In the genomic region with DNA sequence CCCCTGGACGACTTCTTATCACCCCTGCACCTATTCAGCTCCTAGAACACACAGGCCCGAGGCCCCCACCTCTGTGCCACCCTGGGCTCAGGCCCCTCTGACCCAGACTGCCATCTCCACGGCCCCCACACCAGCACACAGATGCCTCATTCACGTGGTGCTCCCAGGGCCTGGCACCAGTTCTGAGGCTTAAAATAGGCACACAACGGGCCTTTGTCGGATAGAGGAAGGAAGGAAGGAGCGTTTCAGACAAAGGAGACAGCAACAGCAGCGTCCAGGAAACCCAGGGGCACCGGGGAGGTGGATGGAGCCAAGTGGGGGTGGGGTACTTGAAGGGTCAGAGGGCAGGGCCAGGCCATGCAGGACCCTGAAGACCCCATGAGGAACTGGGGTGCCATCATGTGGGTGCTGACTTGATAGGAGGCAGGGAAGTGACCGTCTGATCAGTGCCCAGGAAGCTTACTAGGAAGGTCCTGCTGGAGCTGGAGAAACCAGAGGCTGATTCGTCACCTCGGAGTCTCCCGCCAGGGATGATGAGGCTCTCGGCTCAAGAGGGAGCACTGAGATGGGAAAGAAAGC, we compare ENCODE assay signal across 10 cellular contexts. TPM values are rescaled to one million over a fixed set of nuclear protein-coding genes. Genes with fewer than 3 reads are reported as not detected.
DNase-seq lines count a peak whose midpoint lies in the region; ATAC-seq and TF ChIP-seq lines count a peak whose summit lies in the region.
"Had no signal": no experiment of that assay in that cellular context is flagged by ENCODE, and none has a peak within 500 bp of the region (broad histone marks: within the 10 kb centered on the region; RNA-seq: fewer than 3 reads in every experiment).

No MANE protein-coding gene starts in this region.

- TF ChIP-seq CTCF in H9 (conservative IDR thresholded peaks at IDR 0.05) = no peak
- TF ChIP-seq CTCF in retinal pigment epithelial cell (conservative IDR thresholded peaks at IDR 0.05; ENCODE audit: low read depth, low read length) = no peak

- H2BK5ac ChIP-seq in H9 (ENCODE audit: insufficient read length, low read length) = no peak overlapping the region

- H3K4me2 ChIP-seq in H9 (ENCODE audit: insufficient read depth, insufficient read length, low read length) = no peak overlapping the region

- no peak overlapping the region for H2BK12ac ChIP-seq in H9 (ENCODE audit: insufficient read length, low read depth, low read length)

- peak overlapping the region in 1 of 2 experiments; percentile 13; a peak in 2 of 5 replicates for H3K4me3 Mint-ChIP-seq in H9
- no peak overlapping the region for H3K4me3 Mint-ChIP-seq in activated CD8-positive, alpha-beta memory T cell treated with anti-CD3 and anti-CD28 coated beads, Interleukin-2, amount 10 ng/mL, durations not matched to agents 7 days and 5 days

- no peak overlapping the region for H3K23ac ChIP-seq in H9 (ENCODE audit: insufficient read length, low read depth, low read length)

- H2BK15ac ChIP-seq in H9 (ENCODE audit: low read depth, low read length) = no peak overlapping the region

- no peaks in the 10 kb centered on the region for H3K79me1 ChIP-seq in H9 (ENCODE audit: insufficient read depth, low read depth, low read length, poor library complexity, severe bottlenecking)

- peaks cover 2 to 3% of the 10 kb centered on the region in 2 experiments for H3K4me1 Mint-ChIP-seq in H9
- peaks cover 3% of the 10 kb centered on the region for H3K4me1 Mint-ChIP-seq in activated CD8-positive, alpha-beta memory T cell treated with anti-CD3 and anti-CD28 coated beads, Interleukin-2, amount 10 ng/mL, durations not matched to agents 7 days and 5 days

- peaks cover 6% of the 10 kb centered on the region for H3K27me3 Mint-ChIP-seq in H9 (ENCODE audit: low read depth)
- H3K27me3 Mint-ChIP-seq in activated CD8-positive, alpha-beta memory T cell treated with anti-CD3 and anti-CD28 coated beads, Interleukin-2, amount 10 ng/mL, durations not matched to agents 7 days and 5 days = peaks cover under 1% of the 10 kb centered on the region

- H3K14ac ChIP-seq in H9 (ENCODE audit: insufficient read depth, low read length) = no peak overlapping the region

- no peak overlapping the region for H4K5ac ChIP-seq in H9 (ENCODE audit: insufficient read length, low read depth, low read length)

- no peak overlapping the region for H2BK120ac ChIP-seq in H9 (ENCODE audit: low read depth, low read length, poor library complexity, severe bottlenecking)

- WGBS in H9 (ENCODE audit: extremely low coverage, insufficient read length, low lambda C conversion rate) = no CpG with 5 or more reads among the region's 14 CpGs
- 18% methylated on average over 14 of the region's 14 CpGs for WGBS in right cardiac atrium

- H3K27ac Mint-ChIP-seq in H9 = peak overlapping the region; percentile 22 to 76 (median 61); a peak in 3 of 7 replicates
- H3K27ac Mint-ChIP-seq in activated CD8-positive, alpha-beta memory T cell treated with anti-CD3 and anti-CD28 coated beads, Interleukin-2, amount 10 ng/mL, durations not matched to agents 7 days and 5 days = no peak overlapping the region

- no peaks in the 10 kb centered on the region for H3K9me3 ChIP-seq in H9 (ENCODE audit: control insufficient read depth, low read depth, low read length)
- no peaks in the 10 kb centered on the region for H3K9me3 ChIP-seq in right cardiac atrium (ENCODE audit: control insufficient read depth, low read length)

- no peaks in the 10 kb centered on the region for H3K79me2 ChIP-seq in H9 (ENCODE audit: insufficient read depth, low read length)

- no peak overlapping the region for H3K56ac ChIP-seq in H9 (ENCODE audit: insufficient read length, low read depth, low read length)

- DNase-seq in H9 (no peak), astrocyte of the hippocampus (ENCODE audit: low read depth, low spot score) (peak; percentile 14), right cardiac atrium (peak; percentile 40 to 76 (median 68)), retinal pigment epithelial cell (ENCODE audit: low read depth) (peak; percentile 32), T1000 (lab: John Stamatoyannopoulos, UW) (no peak), DMS114 treated with DMSO at 0.1 percent for 48 hours (lab: John Stamatoyannopoulos, UW; ENCODE audit: unreplicated experiment) (no peak)
- DNase-seq in activated CD8-positive, alpha-beta memory T cell treated with anti-CD3 and anti-CD28 coated beads, Interleukin-2, amount 10 ng/mL, durations not matched to agents 7 days and 5 days = no peak
- DNase-seq: H7 had no signal

- H4K91ac ChIP-seq in H9 (ENCODE audit: insufficient read length, low read depth, low read length) = no peak overlapping the region

- H3K27me3 ChIP-seq in H9 (ENCODE audit: insufficient read depth, low read length) (no peaks in the 10 kb centered on the region), right cardiac atrium (ENCODE audit: control insufficient read depth, insufficient read depth) (no peaks in the 10 kb centered on the region)

- H2BK20ac ChIP-seq in H9 (ENCODE audit: low read depth, low read length, poor library complexity, severe bottlenecking) = no peak overlapping the region

- no peak overlapping the region for H3K4ac ChIP-seq in H9 (ENCODE audit: low read depth, low read length)

- no peaks in the 10 kb centered on the region for H4K20me1 ChIP-seq in H9 (ENCODE audit: control insufficient read depth, insufficient read depth, insufficient read length)

- no peak overlapping the region for H2AFZ ChIP-seq in H9 (ENCODE audit: low read length)

- H2AK5ac ChIP-seq in H9 (ENCODE audit: insufficient read length, low read length) = no peak overlapping the region

- no peak overlapping the region for H3K18ac ChIP-seq in H9 (ENCODE audit: insufficient read length, low read depth, low read length)

- no peaks in the 10 kb centered on the region for H3K23me2 ChIP-seq in H9 (ENCODE audit: insufficient read length, low read depth, low read length, poor library complexity, severe bottlenecking)

- ATAC-seq in right cardiac atrium (peak; percentile 68 to 74), HG02981 (IDR thresholded peaks at IDR 0.05; ENCODE audit: unreplicated experiment) (no peak)
- no peak for ATAC-seq in activated CD8-positive, alpha-beta memory T cell treated with anti-CD3 and anti-CD28 coated beads, Interleukin-2, amount 10 ng/mL, durations not matched to agents 7 days and 5 days

- CTCF ChIA-PET in activated CD8-positive, alpha-beta memory T cell treated with anti-CD3 and anti-CD28 coated beads, Interleukin-2, amount 10 ng/mL, durations not matched to agents 7 days and 5 days (lab: Charles Lee) = interaction anchor here (1.2 kb wide), 1 partner anchor 409 kb away, joined by 3 read pairs; no protein-coding TSS in a partner anchor

- no peaks in the 10 kb centered on the region for H3K9me3 Mint-ChIP-seq in H9
- no peaks in the 10 kb centered on the region for H3K9me3 Mint-ChIP-seq in activated CD8-positive, alpha-beta memory T cell treated with anti-CD3 and anti-CD28 coated beads, Interleukin-2, amount 10 ng/mL, durations not matched to agents 7 days and 5 days (ENCODE audit: low read depth)

- H3K4me1 ChIP-seq in H9 (ENCODE audit: insufficient read depth, low read length) (no peaks in the 10 kb centered on the region), right cardiac atrium (ENCODE audit: control insufficient read depth, insufficient read depth, low read length) (peaks cover 2% of the 10 kb centered on the region)

- H3K36me3 Mint-ChIP-seq in H9 (ENCODE audit: insufficient read depth in 1 of 3, low read depth in 3 of 3) = no peaks in the 10 kb centered on the region
- no peaks in the 10 kb centered on the region for H3K36me3 Mint-ChIP-seq in activated CD8-positive, alpha-beta memory T cell treated with anti-CD3 and anti-CD28 coated beads, Interleukin-2, amount 10 ng/mL, durations not matched to agents 7 days and 5 days

- H3K9ac ChIP-seq in H9 (ENCODE audit: extremely low read depth, insufficient read length, low read length) = no peak overlapping the region

- no peak overlapping the region for H3K4me3 ChIP-seq in right cardiac atrium (ENCODE audit: low read length)
- H3K4me3 ChIP-seq in retinal pigment epithelial cell (ENCODE audit: low read length) = no peak overlapping the region
- H3K4me3 ChIP-seq: SK-N-MC had no signal

- intact Hi-C loops in right cardiac atrium (cut with DNase I) = no loop called here

- H3K27ac ChIP-seq in H9 (ENCODE audit: insufficient read length, low read depth, low read length) (no peak overlapping the region), right cardiac atrium (ENCODE audit: low read length) (peak overlapping the region; percentile 83)
- H3K27ac ChIP-seq: SK-N-MC had no signal

- no peak overlapping the region for H3T11ph ChIP-seq in H9 (ENCODE audit: low read length)

- H4K8ac ChIP-seq in H9 (replicated peaks; ENCODE audit: insufficient read length, low read depth, low read length) = no peak overlapping the region

RNA-seq across cellular contexts. Expression of a gene that starts 7.1 kb away (rescaled TPM):
- total RNA-seq in H9 (2021) (7.4 and 7.7 TPM in 2 replicates), right cardiac atrium (10 to 100 TPM; 40.2 to 58.2 (median 48.6) TPM)
- polyA plus RNA-seq in right cardiac atrium = 25.4 TPM
- total RNA-seq in activated CD8-positive, alpha-beta memory T cell treated with anti-CD3 and anti-CD28 coated beads, Interleukin-2, amount 10 ng/mL, durations not matched to agents 7 days and 5 days = not detected

RNA-seq across cellular contexts. Expression of a gene that starts 25.8 kb away (rescaled TPM):
- 7.8 and 9.7 TPM in 2 replicates for total RNA-seq in H9 (2021)
- 100 to 1,000 TPM; 160 to 176 (median 172) TPM for total RNA-seq in right cardiac atrium
- 155 TPM for polyA plus RNA-seq in right cardiac atrium
- not detected for total RNA-seq in activated CD8-positive, alpha-beta memory T cell treated with anti-CD3 and anti-CD28 coated beads, Interleukin-2, amount 10 ng/mL, durations not matched to agents 7 days and 5 days

RNA-seq across cellular contexts. Expression of a gene that starts 44.4 kb away (rescaled TPM):
- total RNA-seq in H9 (2021) (32.4 and 33.8 TPM in 2 replicates), right cardiac atrium (10 to 100 TPM; 19.9 to 25.5 (median 23.4) TPM)
- 29.3 TPM for polyA plus RNA-seq in right cardiac atrium
- total RNA-seq in activated CD8-positive, alpha-beta memory T cell treated with anti-CD3 and anti-CD28 coated beads, Interleukin-2, amount 10 ng/mL, durations not matched to agents 7 days and 5 days = 10 to 100 TPM; 36.9 to 41.3 TPM

Comparison
In these comparisons a context has a peak if more than half of its experiments do, and no peak if none do; other contexts are left out.
1. DNase-seq: peak in astrocyte of the hippocampus (single experiment), right cardiac atrium (3 of 3) and retinal pigment epithelial cell (single experiment); none in H9 (single experiment), T1000 (single experiment), DMS114 treated with DMSO at 0.1 percent for 48 hours (single experiment) and activated CD8-positive, alpha-beta memory T cell treated with anti-CD3 and anti-CD28 coated beads, Interleukin-2, amount 10 ng/mL, durations not matched to agents 7 days and 5 days (single experiment).
2. ATAC-seq: peak in right cardiac atrium (2 of 2); none in HG02981 (single experiment) and activated CD8-positive, alpha-beta memory T cell treated with anti-CD3 and anti-CD28 coated beads, Interleukin-2, amount 10 ng/mL, durations not matched to agents 7 days and 5 days (single experiment).
3. RNA of a gene that starts 25.8 kb away (total RNA-seq): 160 to 176 TPM in right cardiac atrium; 7.8 to 9.7 TPM in H9 and not detected in activated CD8-positive, alpha-beta memory T cell treated with anti-CD3 and anti-CD28 coated beads, Interleukin-2, amount 10 ng/mL, durations not matched to agents 7 days and 5 days; every median in the first group is over 10 times any median in the second.